In genomic region chr1:157496121-157496526, GRCh38 we compare ENCODE assay signal across 8 cellular contexts. TPM values are rescaled to one million over a fixed set of nuclear protein-coding genes. Genes with fewer than 3 reads are reported as not detected.
DNase-seq lines count a peak whose midpoint lies in the region; ATAC-seq, FAIRE-seq and TF ChIP-seq lines count a peak whose summit lies in the region.

No MANE protein-coding gene starts in this region.

- H3K4me3 Mint-ChIP-seq in activated T-cell treated with anti-CD3 and anti-CD28 coated beads, Interleukin-2, amount 50 U/mL, for 4 hours = no peak overlapping the region

- no peaks in the 10 kb centered on the region for H3K4me1 Mint-ChIP-seq in activated T-cell treated with anti-CD3 and anti-CD28 coated beads, Interleukin-2, amount 50 U/mL, for 4 hours (ENCODE audit: low read depth)

- DNase-seq in CD1c-positive myeloid dendritic cell (ENCODE audit: extremely low spot score) (peak; percentile 68), GM12892 (ENCODE audit: insufficient read length) (no peak), NCI-H2107 treated with DMSO at 0.1 percent for 48 hours (lab: John Stamatoyannopoulos, UW; ENCODE audit: unreplicated experiment) (peak; percentile 25), germinal center (ENCODE audit: low spot score) (peak; percentile 49), pons (ENCODE audit: low spot score) (peak; percentile 43), HK-2 (ENCODE audit: unreplicated experiment) (no peak)
- no peak for DNase-seq in activated T-cell treated with anti-CD3 and anti-CD28 coated beads, Interleukin-2, amount 50 U/mL, for 4 hours

- peak; percentile 56 to 60 for ATAC-seq in activated T-cell treated with anti-CD3 and anti-CD28 coated beads, Interleukin-2, amount 50 U/mL, for 4 hours
- ATAC-seq in GM18909 (IDR thresholded peaks at IDR 0.05; ENCODE audit: poor library complexity, unreplicated experiment) = no peak

- no peaks in the 10 kb centered on the region for H3K9me3 Mint-ChIP-seq in activated T-cell treated with anti-CD3 and anti-CD28 coated beads, Interleukin-2, amount 50 U/mL, for 4 hours

- H3K36me3 Mint-ChIP-seq in activated T-cell treated with anti-CD3 and anti-CD28 coated beads, Interleukin-2, amount 50 U/mL, for 4 hours (ENCODE audit: insufficient read depth) = no peaks in the 10 kb centered on the region

- no peak for TF ChIP-seq POLR2A in GM12892 (IDR thresholded peaks at IDR 0.05; ENCODE audit: low read depth, low read length)

- peaks cover 30% of the 10 kb centered on the region for H3K27me3 Mint-ChIP-seq in activated T-cell treated with anti-CD3 and anti-CD28 coated beads, Interleukin-2, amount 50 U/mL, for 4 hours (ENCODE audit: low read depth)

- FAIRE-seq in GM12892 (lab: Jason Lieb, UNC) = peak; percentile 94

RNA-seq across cellular contexts. Expression of gene FCRL5, which starts 56.2 kb away (rescaled TPM):
- polyA plus RNA-seq in GM12892 (2012; ENCODE audit: missing spikeins) = 10.8 TPM
- not detected for total RNA-seq in activated T-cell treated with anti-CD3 and anti-CD28 coated beads, Interleukin-2, amount 50 U/mL, for 4 hours

Comparison
In these comparisons a context has a peak if more than half of its experiments do, and no peak if none do; other contexts are left out.
1. DNase-seq: peak in CD1c-positive myeloid dendritic cell (single experiment), NCI-H2107 treated with DMSO at 0.1 percent for 48 hours (single experiment), germinal center (single experiment) and pons (single experiment); none in GM12892 (single experiment), activated T-cell treated with anti-CD3 and anti-CD28 coated beads, Interleukin-2, amount 50 U/mL, for 4 hours (single experiment) and HK-2 (single experiment).